Comparison of ENCODE assay signal across 15 cellular contexts in genomic region chr5:141095263-141095641, GRCh38. TPM values are rescaled to one million over a fixed set of nuclear protein-coding genes. Genes with fewer than 3 reads are reported as not detected.
A peak's percentile ranks its signal among the peaks of the same experiment; 100 is the strongest.
DNase-seq lines count a peak whose midpoint lies in the region; ATAC-seq, FAIRE-seq and TF ChIP-seq lines count a peak whose summit lies in the region.
"Had no signal": no experiment of that assay in that cellular context is flagged by ENCODE, and none has a peak within 500 bp of the region (broad histone marks: within the 10 kb centered on the region; RNA-seq: fewer than 3 reads in every experiment).

No MANE protein-coding gene starts in this region.

- no peaks in the 10 kb centered on the region for H3K79me2 ChIP-seq in astrocyte (ENCODE audit: insufficient read depth, low read length)

- H3K9ac ChIP-seq in HUES6 (ENCODE audit: low read length) (peak overlapping the region; percentile 90), astrocyte (ENCODE audit: low read length) (no peak overlapping the region), iPS-20b (ENCODE audit: low read depth, low read length) (peak overlapping the region; percentile 91), subcutaneous abdominal adipose tissue (ENCODE audit: low read length in 5 of 5) (peak overlapping the region in 2 of 5 donors; percentile 62 to 67)

- TF ChIP-seq CTCF in astrocyte (IDR thresholded peaks at IDR 0.05; ENCODE audit: insufficient read depth, low read depth, low read length), result no peak
- no peak for TF ChIP-seq CTCF in CD8-positive, alpha-beta T cell (IDR thresholded peaks at IDR 0.05)

- intact Hi-C loops in CD8-positive, alpha-beta T cell (cut with DNase I, micrococcal nuclease), result no loop called here

- no peaks in the 10 kb centered on the region for H3K27me3 ChIP-seq in HUES6 (ENCODE audit: control insufficient read depth, insufficient read depth, low read length)
- no peaks in the 10 kb centered on the region for H3K27me3 ChIP-seq in astrocyte (ENCODE audit: insufficient read depth, low read length)
- no peaks in the 10 kb centered on the region for H3K27me3 ChIP-seq in iPS-20b (ENCODE audit: insufficient read depth, low read length)
- H3K27me3 ChIP-seq in subcutaneous abdominal adipose tissue (ENCODE audit: control insufficient read depth in 5 of 5, insufficient read depth in 4 of 5, low read length in 5 of 5), result peaks cover 0 to 6% (median 0%) of the 10 kb centered on the region in 5 donors
- peaks cover 8% of the 10 kb centered on the region for H3K27me3 ChIP-seq in CD8-positive, alpha-beta T cell (ENCODE audit: insufficient read depth, low read length)

- no peaks in the 10 kb centered on the region for H4K20me1 ChIP-seq in astrocyte (ENCODE audit: insufficient read depth, low read length)

- DNase-seq in astrocyte (ENCODE audit: low read depth) (no peak), SK-N-DZ (ENCODE audit: low spot score) (no peak)
- no peak for DNase-seq in CD8-positive, alpha-beta T cell
- DNase-seq: activated CD8-positive, alpha-beta memory T cell treated with anti-CD3 and anti-CD28 coated beads, Interleukin-2, amount 50 U/mL, for 48 hours; effector memory CD8-positive, alpha-beta T cell; Karpas-422; naive B cell; NCI-H2107 had no signal

- H3K27ac ChIP-seq in HUES6 (ENCODE audit: low read depth, low read length) (no peak overlapping the region), astrocyte (ENCODE audit: low read depth, low read length) (no peak overlapping the region), iPS-20b (ENCODE audit: low read length) (no peak overlapping the region), subcutaneous abdominal adipose tissue (ENCODE audit: low read depth, low read length) (no peak overlapping the region)
- no peak overlapping the region for H3K27ac ChIP-seq in CD8-positive, alpha-beta T cell (ENCODE audit: low read depth, low read length)

- H3K4me3 Mint-ChIP-seq in astrocyte (ENCODE audit: unreplicated experiment), result peak overlapping the region; percentile 93
- H3K4me3 Mint-ChIP-seq in CD8-positive, alpha-beta T cell, result no peak overlapping the region
- H3K4me3 Mint-ChIP-seq: effector memory CD8-positive, alpha-beta T cell; stimulated activated memory B cell treated with anti-CD40 and anti-IgM and Interleukin-4, amounts not matched to agents 10 μg/mL and 1 μg/mL and 100 μg/mL, for 72 hours had no signal

- peaks cover 23% of the 10 kb centered on the region for H3K36me3 Mint-ChIP-seq in astrocyte (ENCODE audit: low read depth, unreplicated experiment)
- H3K36me3 Mint-ChIP-seq in CD8-positive, alpha-beta T cell, result no peaks in the 10 kb centered on the region
- H3K36me3 Mint-ChIP-seq: stimulated activated memory B cell treated with anti-CD40 and anti-IgM and Interleukin-4, amounts not matched to agents 10 μg/mL and 1 μg/mL and 100 μg/mL, for 72 hours had no signal

- H3K27me3 Mint-ChIP-seq in astrocyte (ENCODE audit: low read depth, unreplicated experiment), result no peaks in the 10 kb centered on the region
- peaks cover 41% of the 10 kb centered on the region for H3K27me3 Mint-ChIP-seq in CD8-positive, alpha-beta T cell (ENCODE audit: low read depth)

- CTCF ChIA-PET in CD8-positive, alpha-beta T cell (lab: Charles Lee), result no interaction called here

- peak overlapping the region; percentile 95 for H3K27ac Mint-ChIP-seq in astrocyte (ENCODE audit: unreplicated experiment)
- no peak overlapping the region for H3K27ac Mint-ChIP-seq in CD8-positive, alpha-beta T cell
- H3K27ac Mint-ChIP-seq: effector memory CD8-positive, alpha-beta T cell; stimulated activated memory B cell treated with anti-CD40 and anti-IgM and Interleukin-4, amounts not matched to agents 10 μg/mL and 1 μg/mL and 100 μg/mL, for 72 hours had no signal

- H3K4me2 ChIP-seq in astrocyte (ENCODE audit: low read length), result no peak overlapping the region

- 0 out of 2 replicates have a peak, but pooled peaks cover 3% of the 10 kb centered on the region for H3K36me3 ChIP-seq in HUES6 (ENCODE audit: control insufficient read depth, insufficient read depth, low read length)
- H3K36me3 ChIP-seq in astrocyte (ENCODE audit: insufficient read depth, low read length), result no peaks in the 10 kb centered on the region
- no peaks in the 10 kb centered on the region; the same call in 1 of the 2 replicates for H3K36me3 ChIP-seq in iPS-20b (ENCODE audit: insufficient read depth, low read depth, low read length)
- H3K36me3 ChIP-seq in subcutaneous abdominal adipose tissue (ENCODE audit: control insufficient read depth in 5 of 5, insufficient read depth in 5 of 5, low read length in 5 of 5), result no peaks in the 10 kb centered on the region
- no peaks in the 10 kb centered on the region for H3K36me3 ChIP-seq in CD8-positive, alpha-beta T cell (ENCODE audit: insufficient read depth, low read length)

- H2AFZ ChIP-seq in astrocyte (ENCODE audit: low read depth, low read length), result no peak overlapping the region

- H3K4me1 ChIP-seq in HUES6 (ENCODE audit: control insufficient read depth, insufficient read depth, low read length) (no peaks in the 10 kb centered on the region), astrocyte (ENCODE audit: insufficient read depth, low read length) (no peaks in the 10 kb centered on the region), iPS-20b (ENCODE audit: insufficient read depth, low read length) (no peaks in the 10 kb centered on the region), subcutaneous abdominal adipose tissue (ENCODE audit: control insufficient read depth in 5 of 5, insufficient read depth in 5 of 5, low read length in 5 of 5) (peaks cover 0 to 9% (median 8%) of the 10 kb centered on the region in 5 donors)
- no peaks in the 10 kb centered on the region for H3K4me1 ChIP-seq in CD8-positive, alpha-beta T cell (ENCODE audit: insufficient read depth, low read length)

- H3K9me3 ChIP-seq in HUES6 (ENCODE audit: control insufficient read depth, insufficient read depth, low read depth, low read length), result peaks cover 7% of the 10 kb centered on the region; the same call in 1 of the 2 replicates
- H3K9me3 ChIP-seq in astrocyte (ENCODE audit: insufficient read depth, low read depth, low read length), result peaks cover 1% of the 10 kb centered on the region
- peaks cover 12% of the 10 kb centered on the region; the same call in 1 of the 2 replicates for H3K9me3 ChIP-seq in iPS-20b (ENCODE audit: insufficient read depth, low read depth, low read length)
- H3K9me3 ChIP-seq in subcutaneous abdominal adipose tissue (ENCODE audit: control insufficient read depth in 5 of 5, low read length in 5 of 5), result peaks cover 7 to 23% (median 21%) of the 10 kb centered on the region in 5 donors
- H3K9me3 ChIP-seq in CD8-positive, alpha-beta T cell (ENCODE audit: low read length), result no peaks in the 10 kb centered on the region

- POLR2A ChIA-PET in CD8-positive, alpha-beta T cell (lab: Charles Lee), result no interaction called here

- H3K4me3 ChIP-seq in HUES6 (ENCODE audit: low read depth, low read length) (peak overlapping the region; percentile 71), astrocyte (ENCODE audit: insufficient read depth, low read depth, low read length) (no peak overlapping the region), iPS-20b (ENCODE audit: low read length) (peak overlapping the region; percentile 86), subcutaneous abdominal adipose tissue (ENCODE audit: low read depth in 1 of 5, low read length in 5 of 5) (peak overlapping the region; percentile 56 to 87 (median 71))
- no peak overlapping the region for H3K4me3 ChIP-seq in CD8-positive, alpha-beta T cell (ENCODE audit: low read depth, low read length)
- H3K4me3 ChIP-seq: GM12878 had no signal

- peaks cover 10% of the 10 kb centered on the region for H3K9me3 Mint-ChIP-seq in astrocyte (ENCODE audit: unreplicated experiment)
- H3K9me3 Mint-ChIP-seq in CD8-positive, alpha-beta T cell, result peaks cover 21% of the 10 kb centered on the region

- FAIRE-seq in astrocyte (lab: Jason Lieb, UNC), result no peak
- FAIRE-seq: GM12878 had no signal

- H3K4me1 Mint-ChIP-seq in astrocyte (ENCODE audit: low read depth, unreplicated experiment), result peaks cover 3% of the 10 kb centered on the region
- no peaks in the 10 kb centered on the region for H3K4me1 Mint-ChIP-seq in CD8-positive, alpha-beta T cell (ENCODE audit: low read depth)
- H3K4me1 Mint-ChIP-seq: stimulated activated memory B cell treated with anti-CD40 and anti-IgM and Interleukin-4, amounts not matched to agents 10 μg/mL and 1 μg/mL and 100 μg/mL, for 72 hours had no signal

- ATAC-seq in HG03039 (IDR thresholded peaks at IDR 0.05; ENCODE audit: unreplicated experiment), result no peak
- ATAC-seq in CD8-positive, alpha-beta T cell, result no peak
- ATAC-seq: effector memory CD8-positive, alpha-beta T cell; GM12878; stimulated activated memory B cell treated with anti-CD40 and anti-IgM and Interleukin-4, amounts not matched to agents 10 μg/mL and 1 μg/mL and 100 μg/mL, for 72 hours had no signal

RNA-seq across cellular contexts. Expression of gene PCDHB2, which starts 0.8 kb away (rescaled TPM):
- 44.3 and 50.7 TPM in 2 replicates for total RNA-seq in astrocyte
- 13.5 and 15.7 TPM in 2 replicates for polyA plus RNA-seq in SK-N-DZ (2014; cell fraction: cytosol; rRNA removed)
- 6.9 and 7.6 TPM in 2 replicates for polyA plus RNA-seq in SK-N-DZ (2014; cell fraction: nucleus; rRNA removed)
- total RNA-seq in CD8-positive, alpha-beta T cell, result not detected

RNA-seq across cellular contexts. Expression of gene PCDHB3, which starts 5.0 kb away (rescaled TPM):
- 3.6 and 3.9 TPM in 2 replicates for total RNA-seq in astrocyte
- polyA plus RNA-seq in SK-N-DZ (2014; cell fraction: cytosol; rRNA removed), result 0.43 and 0.51 TPM in 2 replicates
- polyA plus RNA-seq in SK-N-DZ (2014; cell fraction: nucleus; rRNA removed), result 0.43 and 0.55 TPM in 2 replicates
- total RNA-seq in CD8-positive, alpha-beta T cell, result not detected
- total RNA-seq: GM12878 had no signal
- polyA plus RNA-seq: GM12878 had no signal

RNA-seq across cellular contexts. Expression of gene PCDHB4, which starts 26.4 kb away (rescaled TPM):
- total RNA-seq in astrocyte, result 1.0 and 1.1 TPM in 2 replicates
- polyA plus RNA-seq in SK-N-DZ (2014; cell fraction: cytosol; rRNA removed), result 0.20 and 0.24 TPM in 2 replicates
- polyA plus RNA-seq in SK-N-DZ (2014; cell fraction: nucleus; rRNA removed), result 2.1 and 2.4 TPM in 2 replicates
- not detected for total RNA-seq in CD8-positive, alpha-beta T cell
- total RNA-seq: GM12878 had no signal
- polyA plus RNA-seq: GM12878 had no signal

RNA-seq across cellular contexts. Expression of gene PCDHB5, which starts 39.8 kb away (rescaled TPM):
- 8.7 and 9.7 TPM in 2 replicates for total RNA-seq in astrocyte
- 0.25 and 0.38 TPM in 2 replicates for polyA plus RNA-seq in SK-N-DZ (2014; cell fraction: cytosol; rRNA removed)
- 0.09 and 0.52 TPM in 2 replicates for polyA plus RNA-seq in SK-N-DZ (2014; cell fraction: nucleus; rRNA removed)
- total RNA-seq in CD8-positive, alpha-beta T cell, result not detected
- total RNA-seq: GM12878 had no signal

RNA-seq across cellular contexts. Expression of gene PCDHB1, which starts 44.1 kb away (rescaled TPM):
- total RNA-seq in astrocyte, result not detected in 2 replicates
- polyA plus RNA-seq in SK-N-DZ (2014; cell fraction: cytosol; rRNA removed), result 0.08 and 0.23 TPM in 2 replicates
- 0.14 and 0.36 TPM in 2 replicates for polyA plus RNA-seq in SK-N-DZ (2014; cell fraction: nucleus; rRNA removed)
- not detected for total RNA-seq in CD8-positive, alpha-beta T cell
- total RNA-seq: GM12878, RPMI7951 had no signal
- polyA plus RNA-seq: GM12878 had no signal

Comparison
In these comparisons a context has a peak if more than half of its experiments do, and no peak if none do; other contexts are left out.
1. H3K4me3 ChIP-seq: peak in HUES6 (single experiment), iPS-20b (single experiment) and subcutaneous abdominal adipose tissue (5 of 5); none in astrocyte (single experiment) and CD8-positive, alpha-beta T cell (single experiment).
2. RNA of gene PCDHB2, which starts 0.8 kb away (total RNA-seq): 44.3 to 50.7 TPM in astrocyte; not detected in CD8-positive, alpha-beta T cell; every median in the first group is over 10 times any median in the second.